1 cellular context compared by ENCODE assay signal in the genomic region with DNA sequence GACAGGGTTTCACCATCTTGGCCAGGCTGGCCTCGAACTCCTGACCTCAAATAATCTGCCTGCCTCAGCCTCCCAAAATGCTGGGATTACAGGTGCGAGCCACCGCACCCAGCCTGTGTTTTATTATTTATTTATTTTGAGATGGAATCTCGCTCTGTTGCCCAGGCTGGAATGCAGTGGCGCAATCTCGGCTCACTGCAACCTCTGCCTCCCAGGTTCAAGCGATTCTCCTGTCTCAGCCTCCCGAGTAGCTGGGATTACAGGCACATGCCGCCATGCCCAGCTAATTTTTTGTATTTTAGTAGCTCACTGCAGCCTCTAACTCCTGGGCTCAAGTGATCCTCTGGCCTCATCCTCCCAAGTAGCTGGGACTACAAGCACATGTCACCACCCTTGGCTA.
A peak's percentile ranks its signal among the peaks of the same experiment; 100 is the strongest.
TF ChIP-seq lines count a peak whose summit lies in the region.

No MANE protein-coding gene starts in this region.

TF ChIP-seq in K562, 482 proteins besides CTCF, POLR2A, EP300 and RAD21:
- 0 out of 2 replicates have a peak, but pooled peaks have one; percentile 29 for TF ChIP-seq HDGF (IDR thresholded peaks at IDR 0.05)
- peak; percentile 47; the same call in 1 of the 2 replicates for TF ChIP-seq CEBPB (tag; IDR thresholded peaks at IDR 0.05)
